ENCODE assay signal across 8 cellular contexts in genomic region chr18:9971313-9971920, GRCh38. TPM values are rescaled to one million over a fixed set of nuclear protein-coding genes. Genes with fewer than 3 reads are reported as not detected.
DNase-seq lines count a peak whose midpoint lies in the region; ATAC-seq, FAIRE-seq and TF ChIP-seq lines count a peak whose summit lies in the region.

No MANE protein-coding gene starts in this region.

- H2AFZ ChIP-seq in OCI-LY1 (ENCODE audit: low read length): no peak overlapping the region

- H3K4me1 ChIP-seq in OCI-LY1 (ENCODE audit: insufficient read depth, low read length, severe bottlenecking): peaks cover under 1% of the 10 kb centered on the region

- peaks cover 16% of the 10 kb centered on the region for H3K27me3 Mint-ChIP-seq in Calu3 (ENCODE audit: unreplicated experiment)
- H3K27me3 Mint-ChIP-seq in naive thymus-derived CD8-positive, alpha-beta T cell: peaks cover 13 to 42% (median 28%) of the 10 kb centered on the region in 5 donors

- no peak overlapping the region for H3K27ac Mint-ChIP-seq in Calu3 (ENCODE audit: unreplicated experiment)
- H3K27ac Mint-ChIP-seq in naive thymus-derived CD8-positive, alpha-beta T cell: no peak overlapping the region
- no peak overlapping the region for H3K27ac Mint-ChIP-seq in stimulated activated effector memory CD8-positive, alpha-beta T cell treated with anti-CD3 and anti-CD28 coated beads, Interleukin-12 subunit alpha, Interleukin-12 subunit beta, amount 100 ng/mL, for 72 hours

- peak; percentile 66 to 72 for ATAC-seq in naive thymus-derived CD8-positive, alpha-beta T cell
- ATAC-seq in stimulated activated effector memory CD8-positive, alpha-beta T cell treated with anti-CD3 and anti-CD28 coated beads, Interleukin-12 subunit alpha, Interleukin-12 subunit beta, amount 100 ng/mL, for 72 hours: peak; percentile 62
- no peak for ATAC-seq in HG03460 (IDR thresholded peaks at IDR 0.05; ENCODE audit: unreplicated experiment)

- peaks cover 6% of the 10 kb centered on the region; the same call in 1 of the 2 replicates for H3K27me3 ChIP-seq in OCI-LY1 (ENCODE audit: insufficient read depth, low read length)

- POLR2A ChIA-PET in naive thymus-derived CD8-positive, alpha-beta T cell (lab: Charles Lee): no interaction called here

- no peak for TF ChIP-seq POLR2A in erythroblast (IDR thresholded peaks at IDR 0.05; ENCODE audit: low read length)

- H3K9ac ChIP-seq in OCI-LY1 (ENCODE audit: low read length): no peak overlapping the region

- no peak overlapping the region for H3K4me3 Mint-ChIP-seq in Calu3 (ENCODE audit: low read depth, unreplicated experiment)
- no peak overlapping the region for H3K4me3 Mint-ChIP-seq in naive thymus-derived CD8-positive, alpha-beta T cell
- H3K4me3 Mint-ChIP-seq in stimulated activated effector memory CD8-positive, alpha-beta T cell treated with anti-CD3 and anti-CD28 coated beads, Interleukin-12 subunit alpha, Interleukin-12 subunit beta, amount 100 ng/mL, for 72 hours: no peak overlapping the region

- no peaks in the 10 kb centered on the region for H3F3A ChIP-seq in OCI-LY1 (ENCODE audit: insufficient read depth, low read length)

- no TSS peak for BruUV-seq in Calu3 (replicated peaks; lab: Mats Ljungman, UMichigan)

- peak; percentile 81 for FAIRE-seq in HTR-8/SVneo (lab: Jason Lieb, UNC)

- no peaks in the 10 kb centered on the region for H3K9me2 ChIP-seq in OCI-LY1 (ENCODE audit: low read depth, low read length)

- H3K79me2 ChIP-seq in OCI-LY1 (ENCODE audit: insufficient read depth, low read length): no peaks in the 10 kb centered on the region

- peaks cover 20% of the 10 kb centered on the region for H3K4me1 Mint-ChIP-seq in Calu3 (ENCODE audit: low read depth, unreplicated experiment)
- peaks cover 19 to 33% (median 25%) of the 10 kb centered on the region in 4 donors for H3K4me1 Mint-ChIP-seq in naive thymus-derived CD8-positive, alpha-beta T cell
- H3K4me1 Mint-ChIP-seq in stimulated activated effector memory CD8-positive, alpha-beta T cell treated with anti-CD3 and anti-CD28 coated beads, Interleukin-12 subunit alpha, Interleukin-12 subunit beta, amount 100 ng/mL, for 72 hours: peaks cover 23% of the 10 kb centered on the region

- no peak overlapping the region for H3K27ac ChIP-seq in OCI-LY1 (ENCODE audit: low read depth, low read length, poor library complexity, severe bottlenecking)

- DNase-seq in Calu3 (peak; percentile 76), HTR-8/SVneo (ENCODE audit: insufficient read length, low spot score) (peak; percentile 71), activated T-cell treated with anti-CD3 and anti-CD28 coated beads for 1 hour (ENCODE audit: low read depth) (peak; percentile 61), erythroblast (lab: John Stamatoyannopoulos, UW) (peak; percentile 79 to 90)
- peak; percentile 43 to 82 (median 68) for DNase-seq in naive thymus-derived CD8-positive, alpha-beta T cell
- DNase-seq in stimulated activated effector memory CD8-positive, alpha-beta T cell treated with anti-CD3 and anti-CD28 coated beads, Interleukin-12 subunit alpha, Interleukin-12 subunit beta, amount 100 ng/mL, for 72 hours (ENCODE audit: low spot score in 2 of 2): peak; percentile 62 to 80

- no peak overlapping the region for H3K4me2 ChIP-seq in OCI-LY1 (ENCODE audit: low read length)

- peaks cover 17% of the 10 kb centered on the region for H3K9me3 ChIP-seq in OCI-LY1 (ENCODE audit: low read length)

- TF ChIP-seq CTCF in Calu3 (IDR thresholded peaks at IDR 0.05; ENCODE audit: unreplicated experiment) (peak; percentile 71), OCI-LY1 (IDR thresholded peaks at IDR 0.05; ENCODE audit: low read length) (peak; percentile 92)

- H4K20me1 ChIP-seq in OCI-LY1 (ENCODE audit: insufficient read depth, low read length): no peaks in the 10 kb centered on the region

- no peak overlapping the region for H3K4me3 ChIP-seq in OCI-LY1 (ENCODE audit: low read depth, low read length, poor library complexity, severe bottlenecking)

- intact Hi-C loops in Calu3 (cut with micrococcal nuclease; ENCODE audit: unreplicated experiment): loop anchor here (1.0 to 10.0 kb wide), 2 partner anchors 173 to 549 kb away; no protein-coding TSS in a partner anchor

- peaks cover 4% of the 10 kb centered on the region for H3K9me3 Mint-ChIP-seq in Calu3 (ENCODE audit: low read depth, unreplicated experiment)
- H3K9me3 Mint-ChIP-seq in naive thymus-derived CD8-positive, alpha-beta T cell: peaks cover 0 to 10% (median 4%) of the 10 kb centered on the region in 9 donors
- peaks cover 7% of the 10 kb centered on the region for H3K9me3 Mint-ChIP-seq in stimulated activated effector memory CD8-positive, alpha-beta T cell treated with anti-CD3 and anti-CD28 coated beads, Interleukin-12 subunit alpha, Interleukin-12 subunit beta, amount 100 ng/mL, for 72 hours

- H3K36me3 Mint-ChIP-seq in Calu3 (ENCODE audit: insufficient read depth, unreplicated experiment): peaks cover 4% of the 10 kb centered on the region
- H3K36me3 Mint-ChIP-seq in naive thymus-derived CD8-positive, alpha-beta T cell: peaks cover 0 to 8% (median 3%) of the 10 kb centered on the region in 3 donors
- no peaks in the 10 kb centered on the region for H3K36me3 Mint-ChIP-seq in stimulated activated effector memory CD8-positive, alpha-beta T cell treated with anti-CD3 and anti-CD28 coated beads, Interleukin-12 subunit alpha, Interleukin-12 subunit beta, amount 100 ng/mL, for 72 hours

- H3K36me3 ChIP-seq in OCI-LY1 (ENCODE audit: insufficient read depth, low read length): no peaks in the 10 kb centered on the region

- CTCF ChIA-PET in Calu3 (lab: Charles Lee): interaction anchor here (1.2 kb wide), 1 partner anchor 547 kb away, joined by 4 read pairs; no protein-coding TSS in a partner anchor

RNA-seq across cellular contexts. Expression of gene VAPA, which starts 57.6 kb away (rescaled TPM):
- total RNA-seq in Calu3 (2022): 196 and 227 TPM in 2 replicates
- total RNA-seq in naive thymus-derived CD8-positive, alpha-beta T cell: 100 to 1,000 TPM; 119 to 121 TPM
- polyA plus RNA-seq in naive thymus-derived CD8-positive, alpha-beta T cell: 100 to 1,000 TPM; 187 to 214 (median 199) TPM
